ENCODE assay signal across 1 cellular context in genomic region chr10:103367782-103368518, GRCh38.
TF ChIP-seq lines count a peak whose summit lies in the region.

TSS of gene TAF5 (plus strand) at chr10:103367976. CDS start at chr10:103367990, 14 bp downstream.

TF ChIP-seq in K562, 482 proteins besides CTCF, POLR2A, EP300 and RAD21 (continued from another document and continues in another):
- TF ChIP-seq, protein P1, sequence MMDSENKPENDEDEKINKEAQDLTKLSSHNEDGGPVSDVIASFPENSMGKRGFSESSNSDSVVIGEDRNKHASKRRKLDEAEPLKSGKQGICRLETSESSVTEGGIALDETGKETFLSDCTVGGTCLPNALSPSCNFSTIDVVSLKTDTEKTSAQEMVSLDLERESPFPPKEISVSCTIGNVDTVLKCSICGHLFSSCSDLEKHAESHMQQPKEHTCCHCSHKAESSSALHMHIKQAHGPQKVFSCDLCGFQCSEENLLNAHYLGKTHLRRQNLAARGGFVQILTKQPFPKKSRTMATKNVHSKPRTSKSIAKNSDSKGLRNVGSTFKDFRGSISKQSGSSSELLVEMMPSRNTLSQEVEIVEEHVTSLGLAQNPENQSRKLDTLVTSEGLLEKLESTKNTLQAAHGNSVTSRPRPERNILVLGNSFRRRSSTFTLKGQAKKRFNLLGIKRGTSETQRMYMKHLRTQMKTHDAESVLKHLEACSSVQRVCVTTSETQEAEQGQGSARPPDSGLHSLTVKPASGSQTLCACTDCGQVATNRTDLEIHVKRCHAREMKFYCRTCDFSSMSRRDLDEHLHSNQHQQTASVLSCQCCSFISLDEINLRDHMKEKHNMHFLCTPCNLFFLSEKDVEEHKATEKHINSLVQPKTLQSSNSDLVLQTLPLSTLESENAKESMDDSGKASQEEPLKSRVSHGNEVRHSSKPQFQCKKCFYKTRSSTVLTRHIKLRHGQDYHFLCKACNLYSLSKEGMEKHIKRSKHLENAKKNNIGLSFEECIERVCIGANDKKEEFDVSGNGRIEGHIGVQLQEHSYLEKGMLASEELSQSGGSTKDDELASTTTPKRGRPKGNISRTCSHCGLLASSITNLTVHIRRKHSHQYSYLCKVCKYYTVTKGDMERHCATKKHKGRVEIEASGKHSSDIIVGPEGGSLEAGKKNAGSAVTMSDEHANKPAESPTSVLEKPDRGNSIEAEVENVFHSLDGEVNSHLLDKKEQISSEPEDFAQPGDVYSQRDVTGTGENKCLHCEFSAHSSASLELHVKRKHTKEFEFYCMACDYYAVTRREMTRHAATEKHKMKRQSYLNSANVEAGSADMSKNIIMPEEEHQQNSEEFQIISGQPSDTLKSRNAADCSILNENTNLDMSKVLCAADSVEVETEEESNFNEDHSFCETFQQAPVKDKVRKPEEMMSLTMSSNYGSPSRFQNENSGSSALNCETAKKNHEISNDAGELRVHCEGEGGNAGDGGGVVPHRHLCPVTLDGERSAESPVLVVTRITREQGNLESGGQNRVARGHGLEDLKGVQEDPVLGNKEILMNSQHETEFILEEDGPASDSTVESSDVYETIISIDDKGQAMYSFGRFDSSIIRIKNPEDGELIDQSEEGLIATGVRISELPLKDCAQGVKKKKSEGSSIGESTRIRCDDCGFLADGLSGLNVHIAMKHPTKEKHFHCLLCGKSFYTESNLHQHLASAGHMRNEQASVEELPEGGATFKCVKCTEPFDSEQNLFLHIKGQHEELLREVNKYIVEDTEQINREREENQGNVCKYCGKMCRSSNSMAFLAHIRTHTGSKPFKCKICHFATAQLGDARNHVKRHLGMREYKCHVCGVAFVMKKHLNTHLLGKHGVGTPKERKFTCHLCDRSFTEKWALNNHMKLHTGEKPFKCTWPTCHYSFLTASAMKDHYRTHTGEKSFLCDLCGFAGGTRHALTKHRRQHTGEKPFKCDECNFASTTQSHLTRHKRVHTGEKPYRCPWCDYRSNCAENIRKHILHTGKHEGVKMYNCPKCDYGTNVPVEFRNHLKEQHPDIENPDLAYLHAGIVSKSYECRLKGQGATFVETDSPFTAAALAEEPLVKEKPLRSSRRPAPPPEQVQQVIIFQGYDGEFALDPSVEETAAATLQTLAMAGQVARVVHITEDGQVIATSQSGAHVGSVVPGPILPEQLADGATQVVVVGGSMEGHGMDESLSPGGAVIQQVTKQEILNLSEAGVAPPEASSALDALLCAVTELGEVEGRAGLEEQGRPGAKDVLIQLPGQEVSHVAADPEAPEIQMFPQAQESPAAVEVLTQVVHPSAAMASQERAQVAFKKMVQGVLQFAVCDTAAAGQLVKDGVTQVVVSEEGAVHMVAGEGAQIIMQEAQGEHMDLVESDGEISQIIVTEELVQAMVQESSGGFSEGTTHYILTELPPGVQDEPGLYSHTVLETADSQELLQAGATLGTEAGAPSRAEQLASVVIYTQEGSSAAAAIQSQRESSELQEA (IDR thresholded peaks at IDR 0.05; ENCODE audit: low read depth): no peak
- TF ChIP-seq ZHX1 (conservative IDR thresholded peaks at IDR 0.05; ENCODE audit: low read length) (no peak), ARID1B (IDR thresholded peaks at IDR 0.05) (no peak), LARP7 (IDR thresholded peaks at IDR 0.05) (no peak), TRIM24 (IDR thresholded peaks at IDR 0.05) (no peak; a peak in 1 of 4 replicates), TRIM28 (IDR thresholded peaks at IDR 0.05) (no peak), TBP (optimal IDR thresholded peaks at IDR 0.05; ENCODE audit: low read depth, low read length) (peak; percentile 97), ZZZ3 (IDR thresholded peaks at IDR 0.05) (no peak), YY1 (IDR thresholded peaks at IDR 0.05; ENCODE audit: borderline replicate concordance in 1 of 3, control insufficient read depth in 1 of 3, extremely low read depth in 1 of 3, insufficient read depth in 3 of 3, insufficient read length in 1 of 3, insufficient replicate concordance in 2 of 3, low read depth in 1 of 3, low read length in 2 of 3) (peak; percentile 96 to 99 (median 98)), SIN3A (IDR thresholded peaks at IDR 0.05; ENCODE audit: borderline replicate concordance in 2 of 2, control insufficient read depth in 1 of 2, low read depth in 2 of 2, low read length in 2 of 2) (peak; percentile 11 to 17; a peak in 1 of 4 replicates), CREB3 (tag; conservative IDR thresholded peaks at IDR 0.05; ENCODE audit: low read depth) (no peak), GTF2E2 (tag; IDR thresholded peaks at IDR 0.05) (peak; percentile 87; the same call in 1 of the 2 replicates), MTA2 (IDR thresholded peaks at IDR 0.05; ENCODE audit: low read depth) (no peak), GATAD2A (IDR thresholded peaks at IDR 0.05) (0 out of 2 replicates have a peak, but pooled peaks have one; percentile 45), IRF2 (CRISPR knock-in tag; IDR thresholded peaks at IDR 0.05) (no peak), ZNF583 (CRISPR knock-in tag; IDR thresholded peaks at IDR 0.05) (no peak), GMEB1 (CRISPR knock-in tag; IDR thresholded peaks at IDR 0.05) (no peak), ARHGAP35 (IDR thresholded peaks at IDR 0.05; ENCODE audit: partially characterized antibody) (no peak)
- TF ChIP-seq, protein P2, sequence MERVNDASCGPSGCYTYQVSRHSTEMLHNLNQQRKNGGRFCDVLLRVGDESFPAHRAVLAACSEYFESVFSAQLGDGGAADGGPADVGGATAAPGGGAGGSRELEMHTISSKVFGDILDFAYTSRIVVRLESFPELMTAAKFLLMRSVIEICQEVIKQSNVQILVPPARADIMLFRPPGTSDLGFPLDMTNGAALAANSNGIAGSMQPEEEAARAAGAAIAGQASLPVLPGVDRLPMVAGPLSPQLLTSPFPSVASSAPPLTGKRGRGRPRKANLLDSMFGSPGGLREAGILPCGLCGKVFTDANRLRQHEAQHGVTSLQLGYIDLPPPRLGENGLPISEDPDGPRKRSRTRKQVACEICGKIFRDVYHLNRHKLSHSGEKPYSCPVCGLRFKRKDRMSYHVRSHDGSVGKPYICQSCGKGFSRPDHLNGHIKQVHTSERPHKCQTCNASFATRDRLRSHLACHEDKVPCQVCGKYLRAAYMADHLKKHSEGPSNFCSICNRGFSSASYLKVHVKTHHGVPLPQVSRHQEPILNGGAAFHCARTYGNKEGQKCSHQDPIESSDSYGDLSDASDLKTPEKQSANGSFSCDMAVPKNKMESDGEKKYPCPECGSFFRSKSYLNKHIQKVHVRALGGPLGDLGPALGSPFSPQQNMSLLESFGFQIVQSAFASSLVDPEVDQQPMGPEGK (CRISPR knock-in tag; IDR thresholded peaks at IDR 0.05; ENCODE audit: borderline replicate concordance): no peak
- TF ChIP-seq, protein P3, sequence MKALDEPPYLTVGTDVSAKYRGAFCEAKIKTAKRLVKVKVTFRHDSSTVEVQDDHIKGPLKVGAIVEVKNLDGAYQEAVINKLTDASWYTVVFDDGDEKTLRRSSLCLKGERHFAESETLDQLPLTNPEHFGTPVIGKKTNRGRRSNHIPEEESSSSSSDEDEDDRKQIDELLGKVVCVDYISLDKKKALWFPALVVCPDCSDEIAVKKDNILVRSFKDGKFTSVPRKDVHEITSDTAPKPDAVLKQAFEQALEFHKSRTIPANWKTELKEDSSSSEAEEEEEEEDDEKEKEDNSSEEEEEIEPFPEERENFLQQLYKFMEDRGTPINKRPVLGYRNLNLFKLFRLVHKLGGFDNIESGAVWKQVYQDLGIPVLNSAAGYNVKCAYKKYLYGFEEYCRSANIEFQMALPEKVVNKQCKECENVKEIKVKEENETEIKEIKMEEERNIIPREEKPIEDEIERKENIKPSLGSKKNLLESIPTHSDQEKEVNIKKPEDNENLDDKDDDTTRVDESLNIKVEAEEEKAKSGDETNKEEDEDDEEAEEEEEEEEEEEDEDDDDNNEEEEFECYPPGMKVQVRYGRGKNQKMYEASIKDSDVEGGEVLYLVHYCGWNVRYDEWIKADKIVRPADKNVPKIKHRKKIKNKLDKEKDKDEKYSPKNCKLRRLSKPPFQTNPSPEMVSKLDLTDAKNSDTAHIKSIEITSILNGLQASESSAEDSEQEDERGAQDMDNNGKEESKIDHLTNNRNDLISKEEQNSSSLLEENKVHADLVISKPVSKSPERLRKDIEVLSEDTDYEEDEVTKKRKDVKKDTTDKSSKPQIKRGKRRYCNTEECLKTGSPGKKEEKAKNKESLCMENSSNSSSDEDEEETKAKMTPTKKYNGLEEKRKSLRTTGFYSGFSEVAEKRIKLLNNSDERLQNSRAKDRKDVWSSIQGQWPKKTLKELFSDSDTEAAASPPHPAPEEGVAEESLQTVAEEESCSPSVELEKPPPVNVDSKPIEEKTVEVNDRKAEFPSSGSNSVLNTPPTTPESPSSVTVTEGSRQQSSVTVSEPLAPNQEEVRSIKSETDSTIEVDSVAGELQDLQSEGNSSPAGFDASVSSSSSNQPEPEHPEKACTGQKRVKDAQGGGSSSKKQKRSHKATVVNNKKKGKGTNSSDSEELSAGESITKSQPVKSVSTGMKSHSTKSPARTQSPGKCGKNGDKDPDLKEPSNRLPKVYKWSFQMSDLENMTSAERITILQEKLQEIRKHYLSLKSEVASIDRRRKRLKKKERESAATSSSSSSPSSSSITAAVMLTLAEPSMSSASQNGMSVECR (CRISPR knock-in tag; IDR thresholded peaks at IDR 0.05): peak; percentile 29; the same call in 1 of the 2 replicates
